ENCODE assay signal across 23 cellular contexts in the genomic region with DNA sequence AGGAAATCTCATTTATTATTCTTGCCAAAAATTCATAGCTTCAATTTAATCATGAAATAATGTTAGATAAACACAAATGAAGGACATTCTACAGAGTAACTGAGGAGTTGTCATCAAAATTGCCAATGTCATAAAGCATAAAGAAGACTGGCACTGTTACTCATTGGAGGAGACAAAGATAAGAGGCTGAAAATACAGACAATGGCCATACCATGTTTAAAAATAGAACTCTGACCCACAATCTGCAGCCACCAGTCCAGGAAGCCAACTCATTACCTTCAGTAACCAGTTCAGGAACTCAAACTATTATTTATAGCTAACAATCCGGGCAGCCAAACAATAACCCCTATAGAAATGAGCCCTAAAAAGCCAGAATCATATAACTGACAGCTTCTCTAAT.
DNase-seq lines count a peak whose midpoint lies in the region; ATAC-seq and TF ChIP-seq lines count a peak whose summit lies in the region.
"Had no signal": no experiment of that assay in that cellular context is flagged by ENCODE, and none has a peak within 500 bp of the region (broad histone marks: within the 10 kb centered on the region; RNA-seq: fewer than 3 reads in every experiment).

No MANE protein-coding gene starts in this region.

- peaks cover 8% of the 10 kb centered on the region for H3K4me1 ChIP-seq in cardiac muscle cell (ENCODE audit: low read depth)
- H3K4me1 ChIP-seq in MM.1S (ENCODE audit: low read length) = no peaks in the 10 kb centered on the region
- H3K4me1 ChIP-seq in osteoblast (ENCODE audit: insufficient read depth, low read length) = no peaks in the 10 kb centered on the region
- H3K4me1 ChIP-seq: A549; BLaER1 treated with 17β-estradiol and CSF1 and Interleukin-3, amounts not matched to agents 10 nM and 100 nM had no signal

- H3K79me2 ChIP-seq in MM.1S (ENCODE audit: low read length) (no peaks in the 10 kb centered on the region), osteoblast (ENCODE audit: insufficient read depth, low read length) (no peaks in the 10 kb centered on the region)

- H3K9me3 ChIP-seq in cardiac muscle cell (ENCODE audit: low read depth) (no peaks in the 10 kb centered on the region), MM.1S (replicated peaks; ENCODE audit: insufficient read depth, low read length) (no peaks in the 10 kb centered on the region), osteoblast (ENCODE audit: low read depth, low read length) (no peaks in the 10 kb centered on the region)
- H3K9me3 ChIP-seq: A549; BLaER1 treated with 17β-estradiol and CSF1 and Interleukin-3, amounts not matched to agents 10 nM and 100 nM; SJCRH30 had no signal

- DNase-seq in cardiac muscle cell (ENCODE audit: low read depth in 1 of 2, low spot score in 1 of 2) (no peak), left cardiac atrium (no peak), MM.1S (peak; percentile 14), glomerular endothelial cell (ENCODE audit: extremely low read depth, low read depth, low spot score) (peak; percentile 27), osteoblast (ENCODE audit: insufficient read length, low spot score, missing footprints) (no peak), EL (no peak), NCI-H2107 (lab: John Stamatoyannopoulos, UW) (no peak)
- no peak for DNase-seq in activated T-cell treated with anti-CD3 and anti-CD28 coated beads, Interleukin-2, amount 50 U/mL, for 48 hours
- DNase-seq: AML-193; CD4-positive, alpha-beta T cell; GM23248; H9; HFFc6; Kasumi-1; NCI-H1105 treated with DMSO at 0.1 percent for 48 hours; NCI-H146; NCI-H1930; NCI-H446 treated with DMSO at 0.1 percent for 48 hours; NCI-H69; SJCRH30 had no signal

- H4K20me1 ChIP-seq in MM.1S (ENCODE audit: insufficient read depth, low read length) (no peaks in the 10 kb centered on the region), osteoblast (ENCODE audit: insufficient read depth, low read length) (no peaks in the 10 kb centered on the region)
- H4K20me1 ChIP-seq: BLaER1 treated with 17β-estradiol and CSF1 and Interleukin-3, amounts not matched to agents 10 nM and 100 nM had no signal

- no peaks in the 10 kb centered on the region for H3K36me3 ChIP-seq in cardiac muscle cell
- no peaks in the 10 kb centered on the region for H3K36me3 ChIP-seq in MM.1S (replicated peaks; ENCODE audit: insufficient read depth, low read length)
- no peaks in the 10 kb centered on the region for H3K36me3 ChIP-seq in osteoblast (ENCODE audit: insufficient read depth, low read length)
- H3K36me3 ChIP-seq: BLaER1 treated with 17β-estradiol and CSF1 and Interleukin-3, amounts not matched to agents 10 nM and 100 nM; SJCRH30 had no signal

- H3K4me3 ChIP-seq in cardiac muscle cell = no peak overlapping the region
- H3K4me3 ChIP-seq in MM.1S (ENCODE audit: low read length) = no peak overlapping the region
- H3K4me3 ChIP-seq in osteoblast (ENCODE audit: insufficient read depth, low read length) = no peak overlapping the region
- H3K4me3 ChIP-seq: A549; BLaER1 treated with 17β-estradiol and CSF1 and Interleukin-3, amounts not matched to agents 10 nM and 100 nM; GM23248; K562; SJCRH30 had no signal

- H3K4me2 ChIP-seq in MM.1S (ENCODE audit: low read depth, low read length) (no peak overlapping the region), osteoblast (ENCODE audit: insufficient read depth, low read length) (no peak overlapping the region)
- H3K4me2 ChIP-seq: A549; BLaER1 treated with 17β-estradiol and CSF1 and Interleukin-3, amounts not matched to agents 10 nM and 100 nM had no signal

- H3K9me2 ChIP-seq in MM.1S (replicated peaks; ENCODE audit: insufficient read depth, low read length) = no peaks in the 10 kb centered on the region

- H3K27ac ChIP-seq in cardiac muscle cell (peak overlapping the region; percentile 34), MM.1S (ENCODE audit: low read length) (no peak overlapping the region), osteoblast (ENCODE audit: low read depth, low read length) (no peak overlapping the region)
- H3K27ac ChIP-seq: A549; BLaER1 treated with 17β-estradiol and CSF1 and Interleukin-3, amounts not matched to agents 10 nM and 100 nM; GM23248; SJCRH30 had no signal

- ATAC-seq in left cardiac atrium = no peak
- ATAC-seq: A549, K562 had no signal

- H2AFZ ChIP-seq in MM.1S (ENCODE audit: low read length) (no peak overlapping the region), osteoblast (ENCODE audit: low read length) (peak overlapping the region; percentile 16)
- H2AFZ ChIP-seq: GM23248 had no signal

- TF ChIP-seq CTCF in cardiac muscle cell (IDR thresholded peaks at IDR 0.05; ENCODE audit: low read depth, low read length) = no peak
- no peak for TF ChIP-seq CTCF in MM.1S (IDR thresholded peaks at IDR 0.05; ENCODE audit: low read length)
- no peak for TF ChIP-seq CTCF in osteoblast (IDR thresholded peaks at IDR 0.05; ENCODE audit: extremely low read depth, low read depth, low read length)

- no peak overlapping the region for H3K9ac ChIP-seq in MM.1S (ENCODE audit: low read length)
- H3K9ac ChIP-seq: BLaER1 treated with 17β-estradiol and CSF1 and Interleukin-3, amounts not matched to agents 10 nM and 100 nM; GM23248 had no signal

- H3K27me3 ChIP-seq in cardiac muscle cell (no peaks in the 10 kb centered on the region), MM.1S (replicated peaks; ENCODE audit: insufficient read depth, low read length) (no peaks in the 10 kb centered on the region), osteoblast (ENCODE audit: insufficient read depth, low read length) (no peaks in the 10 kb centered on the region)
- H3K27me3 ChIP-seq: BLaER1 treated with 17β-estradiol and CSF1 and Interleukin-3, amounts not matched to agents 10 nM and 100 nM; SJCRH30 had no signal

- no peaks in the 10 kb centered on the region for H3F3A ChIP-seq in MM.1S (ENCODE audit: insufficient read depth, low read length)

- intact Hi-C loops in left cardiac atrium (cut with DNase I) = no loop called here

Comparison
In these comparisons a context has a peak if more than half of its experiments do, and no peak if none do; other contexts are left out.
1. DNase-seq: peak in MM.1S (single experiment) and glomerular endothelial cell (single experiment); none in cardiac muscle cell (0 of 2), left cardiac atrium (single experiment), osteoblast (single experiment), EL (single experiment), NCI-H2107 (single experiment) and activated T-cell treated with anti-CD3 and anti-CD28 coated beads, Interleukin-2, amount 50 U/mL, for 48 hours (0 of 2).